ENCODE assay signal across 14 cellular contexts in genomic region chr9:136740971-136741884, GRCh38. TPM values are rescaled to one million over a fixed set of nuclear protein-coding genes. Genes with fewer than 3 reads are reported as not detected.
DNase-seq lines count a peak whose midpoint lies in the region; ATAC-seq and TF ChIP-seq lines count a peak whose summit lies in the region.
"Had no signal": no experiment of that assay in that cellular context is flagged by ENCODE, and none has a peak within 500 bp of the region (broad histone marks: within the 10 kb centered on the region; RNA-seq: fewer than 3 reads in every experiment).

No MANE protein-coding gene starts in this region.

- H3K9me3 ChIP-seq in SK-N-MC (ENCODE audit: low read depth, low read length), result no peaks in the 10 kb centered on the region
- no peaks in the 10 kb centered on the region for H3K9me3 ChIP-seq in gastroesophageal sphincter
- H3K9me3 ChIP-seq in transverse colon, result no peaks in the 10 kb centered on the region
- no peaks in the 10 kb centered on the region for H3K9me3 ChIP-seq in HAP-1

- POLR2A ChIA-PET in activated CD4-positive, alpha-beta T cell treated with anti-CD3 and anti-CD28 coated beads for 36 hours (lab: Charles Lee), result interaction anchor here (0.9 to 1.2 kb wide), 2 partner anchors 13 to 410 kb away, joined by 3 to 6 read pairs; no protein-coding TSS in a partner anchor

- H3K4me1 ChIP-seq in gastroesophageal sphincter, result peaks cover 0 to 19% (median 0%) of the 10 kb centered on the region in 3 donors
- H3K4me1 ChIP-seq in transverse colon, result peaks cover 6 to 21% (median 13%) of the 10 kb centered on the region in 4 donors
- no peaks in the 10 kb centered on the region for H3K4me1 ChIP-seq in HAP-1

- peak overlapping the region; percentile 62 for H3K4me3 ChIP-seq in SK-N-MC
- peak overlapping the region in 1 of 2 donors; percentile 37 for H3K4me3 ChIP-seq in gastroesophageal sphincter
- peak overlapping the region in 1 of 4 donors; percentile 13 for H3K4me3 ChIP-seq in transverse colon
- H3K4me3 ChIP-seq in HAP-1, result no peak overlapping the region
- H3K4me3 ChIP-seq: GM23338 had no signal

- in situ Hi-C loops in transverse colon (cut with MboI; ENCODE audit: low pct_ligation_motif_present in 1 of 4, low pct_unique_long_range_greater_than_20kb in 1 of 4, low sequenced_read_pairs in 3 of 4), result no loop called here
- in situ Hi-C loops in HAP-1 (cut with MboI; ENCODE audit: low sequenced_read_pairs), result no loop called here

- H3K27me3 Mint-ChIP-seq in activated CD4-positive, alpha-beta T cell treated with anti-CD3 and anti-CD28 coated beads for 36 hours, result peaks cover 5% of the 10 kb centered on the region
- H3K27me3 Mint-ChIP-seq in stimulated activated naive B cell treated with anti-CD40 and anti-IgM and Interleukin-4, amounts not matched to agents 10 μg/mL and 1 μg/mL and 100 μg/mL, for 72 hours, result no peaks in the 10 kb centered on the region
- H3K27me3 Mint-ChIP-seq in type B pancreatic cell, result peaks cover 3% of the 10 kb centered on the region

- no peaks in the 10 kb centered on the region for H3K36me3 Mint-ChIP-seq in activated CD4-positive, alpha-beta T cell treated with anti-CD3 and anti-CD28 coated beads for 36 hours (ENCODE audit: low read depth)
- H3K36me3 Mint-ChIP-seq in stimulated activated naive B cell treated with anti-CD40 and anti-IgM and Interleukin-4, amounts not matched to agents 10 μg/mL and 1 μg/mL and 100 μg/mL, for 72 hours, result peaks cover 11 to 15% of the 10 kb centered on the region in 2 donors
- H3K36me3 Mint-ChIP-seq in type B pancreatic cell, result no peaks in the 10 kb centered on the region

- DNase-seq in activated CD4-positive, alpha-beta T cell treated with anti-CD3 and anti-CD28 coated beads for 36 hours, result no peak
- no peak for DNase-seq in activated CD4-positive, alpha-beta T cell treated with anti-CD3 and anti-CD28 coated beads, Interleukin-2, amount 50 U/mL, for 1 hour
- DNase-seq in SK-N-MC (ENCODE audit: low read depth, low spot score) (no peak), transverse colon (no peak), HAP-1 (ENCODE audit: low spot score in 2 of 2) (no peak), type B pancreatic cell (ENCODE audit: extremely low spot score, unreplicated experiment) (no peak)
- no peak for DNase-seq in stimulated activated naive B cell treated with anti-CD40 and anti-IgM and Interleukin-4, amounts not matched to agents 10 μg/mL and 1 μg/mL and 100 μg/mL, for 72 hours
- DNase-seq: ACHN; activated gamma-delta T cell; GDM1; stimulated activated CD4-positive, alpha-beta T cell treated with anti-CD3 and anti-CD28 coated beads, Interleukin-12 subunit alpha, Interleukin-12 subunit beta, amount 100 ng/mL, for 4 hours had no signal

- no CpG with 5 or more reads among the region's 37 CpGs for WGBS in gastroesophageal sphincter (ENCODE audit: low coverage in 1 of 2), 2 donors
- 15% methylated on average over 36 of the region's 37 CpGs; no CpG with 5 or more reads in 1 of the 2 donors for WGBS in transverse colon (ENCODE audit: low coverage in 1 of 2), 2 donors

- no peak for TF ChIP-seq CTCF in gastroesophageal sphincter (IDR thresholded peaks at IDR 0.05)
- TF ChIP-seq CTCF in transverse colon (IDR thresholded peaks at IDR 0.05), result no peak
- no peak for TF ChIP-seq CTCF in type B pancreatic cell (conservative IDR thresholded peaks at IDR 0.05)

- no peak overlapping the region for H3K27ac ChIP-seq in SK-N-MC
- H3K27ac ChIP-seq in gastroesophageal sphincter, result no peak overlapping the region
- H3K27ac ChIP-seq in transverse colon, result peak overlapping the region in 1 of 4 donors; percentile 8
- H3K27ac ChIP-seq: coronary artery had no signal

- no peaks in the 10 kb centered on the region for H3K36me3 ChIP-seq in SK-N-MC (ENCODE audit: insufficient read depth, low read length)
- no peaks in the 10 kb centered on the region for H3K36me3 ChIP-seq in gastroesophageal sphincter
- no peaks in the 10 kb centered on the region for H3K36me3 ChIP-seq in transverse colon
- no peaks in the 10 kb centered on the region for H3K36me3 ChIP-seq in HAP-1 (replicated peaks)

- no peak for ATAC-seq in activated CD4-positive, alpha-beta T cell treated with anti-CD3 and anti-CD28 coated beads for 36 hours
- ATAC-seq in gastroesophageal sphincter, result peak; percentile 25
- peak; percentile 35 to 38 for ATAC-seq in stimulated activated naive B cell treated with anti-CD40 and anti-IgM and Interleukin-4, amounts not matched to agents 10 μg/mL and 1 μg/mL and 100 μg/mL, for 72 hours (replicated peaks)

- CTCF ChIA-PET in activated CD4-positive, alpha-beta T cell treated with anti-CD3 and anti-CD28 coated beads for 36 hours (lab: Charles Lee), result interaction anchor here (0.8 kb wide), 2 partner anchors 12 to 25 kb away, joined by 3 to 5 read pairs; no protein-coding TSS in a partner anchor

- peaks cover 7% of the 10 kb centered on the region for H3K4me1 Mint-ChIP-seq in activated CD4-positive, alpha-beta T cell treated with anti-CD3 and anti-CD28 coated beads for 36 hours
- peaks cover 42 to 57% of the 10 kb centered on the region in 2 donors for H3K4me1 Mint-ChIP-seq in stimulated activated naive B cell treated with anti-CD40 and anti-IgM and Interleukin-4, amounts not matched to agents 10 μg/mL and 1 μg/mL and 100 μg/mL, for 72 hours
- no peaks in the 10 kb centered on the region for H3K4me1 Mint-ChIP-seq in type B pancreatic cell (ENCODE audit: unreplicated experiment)

- peak overlapping the region; percentile 28 for H3K4me3 Mint-ChIP-seq in activated CD4-positive, alpha-beta T cell treated with anti-CD3 and anti-CD28 coated beads for 36 hours
- peak overlapping the region; percentile 81 to 85 for H3K4me3 Mint-ChIP-seq in stimulated activated naive B cell treated with anti-CD40 and anti-IgM and Interleukin-4, amounts not matched to agents 10 μg/mL and 1 μg/mL and 100 μg/mL, for 72 hours
- no peak overlapping the region for H3K4me3 Mint-ChIP-seq in type B pancreatic cell
- H3K4me3 Mint-ChIP-seq: GM23338 had no signal

- TF ChIP-seq POLR2A in gastroesophageal sphincter (IDR thresholded peaks at IDR 0.05) (no peak), transverse colon (IDR thresholded peaks at IDR 0.05) (no peak)

- H3K27me3 ChIP-seq in gastroesophageal sphincter (peaks cover 61% of the 10 kb centered on the region), transverse colon (peaks cover 53% of the 10 kb centered on the region), HAP-1 (ENCODE audit: low read depth) (peaks cover 16% of the 10 kb centered on the region)

- H3K27ac Mint-ChIP-seq in activated CD4-positive, alpha-beta T cell treated with anti-CD3 and anti-CD28 coated beads for 36 hours, result peak overlapping the region; percentile 60
- peak overlapping the region; percentile 93 for H3K27ac Mint-ChIP-seq in stimulated activated naive B cell treated with anti-CD40 and anti-IgM and Interleukin-4, amounts not matched to agents 10 μg/mL and 1 μg/mL and 100 μg/mL, for 72 hours
- H3K27ac Mint-ChIP-seq in type B pancreatic cell, result no peak overlapping the region
- H3K27ac Mint-ChIP-seq: GM23338 had no signal

- no peak for TF ChIP-seq EP300 in gastroesophageal sphincter (IDR thresholded peaks at IDR 0.05)
- no peak for TF ChIP-seq EP300 in transverse colon (IDR thresholded peaks at IDR 0.05; ENCODE audit: low read depth)

- no peaks in the 10 kb centered on the region for H3K9me3 Mint-ChIP-seq in activated CD4-positive, alpha-beta T cell treated with anti-CD3 and anti-CD28 coated beads for 36 hours (ENCODE audit: low read depth)
- no peaks in the 10 kb centered on the region for H3K9me3 Mint-ChIP-seq in stimulated activated naive B cell treated with anti-CD40 and anti-IgM and Interleukin-4, amounts not matched to agents 10 μg/mL and 1 μg/mL and 100 μg/mL, for 72 hours
- no peaks in the 10 kb centered on the region for H3K9me3 Mint-ChIP-seq in type B pancreatic cell
- H3K9me3 Mint-ChIP-seq: GM23338 had no signal

- H3K9ac ChIP-seq in SK-N-MC (ENCODE audit: insufficient read length), result peak overlapping the region; percentile 45

- intact Hi-C loops in activated CD4-positive, alpha-beta T cell treated with anti-CD3 and anti-CD28 coated beads for 36 hours (cut with DNase I, micrococcal nuclease), result no loop called here
- intact Hi-C loops in transverse colon (cut with DNase I; ENCODE audit: low total_unique reads), result no loop called here

RNA-seq across cellular contexts. Expression of gene LCN10, which starts 1.5 kb away (rescaled TPM):
- 1 to 10 TPM in 1 of 2 experiments, under 1 TPM in 1; 0.71 to 1.2 TPM for total RNA-seq in activated CD4-positive, alpha-beta T cell treated with anti-CD3 and anti-CD28 coated beads for 36 hours
- total RNA-seq in gastroesophageal sphincter (10 to 100 TPM in 2 of 4 donors, 1 to 10 TPM in 2; 3.9 to 16.5 (median 9.9) TPM), transverse colon (10 to 100 TPM in 1 of 4 donors, 1 to 10 TPM in 2, under 1 TPM in 1; 0.96 to 33.6 (median 3.3) TPM), type B pancreatic cell (ENCODE audit: low replicate concordance) (not detected in 2 replicates)

RNA-seq across cellular contexts. Expression of gene LCN6, which starts 7.1 kb away (rescaled TPM):
- total RNA-seq in activated CD4-positive, alpha-beta T cell treated with anti-CD3 and anti-CD28 coated beads for 36 hours, result not detected
- total RNA-seq in gastroesophageal sphincter, result 10 to 100 TPM; 16.2 to 31.4 (median 22.7) TPM
- total RNA-seq in transverse colon, result 1 to 10 TPM in 2 of 4 donors, not detected in 2; 1.1 to 2.9 TPM
- total RNA-seq in type B pancreatic cell (ENCODE audit: low replicate concordance), result not detected in 2 replicates
- total RNA-seq: GM23338 had no signal

RNA-seq across cellular contexts. Expression of gene LCN8, which starts 16.8 kb away (rescaled TPM):
- not detected for total RNA-seq in activated CD4-positive, alpha-beta T cell treated with anti-CD3 and anti-CD28 coated beads for 36 hours
- not detected for total RNA-seq in gastroesophageal sphincter
- total RNA-seq in transverse colon, result not detected
- total RNA-seq in type B pancreatic cell (ENCODE audit: low replicate concordance), result not detected in 2 replicates
- total RNA-seq: GM23338 had no signal

RNA-seq across cellular contexts. Expression of gene LCN15, which starts 23.1 kb away (rescaled TPM):
- total RNA-seq in activated CD4-positive, alpha-beta T cell treated with anti-CD3 and anti-CD28 coated beads for 36 hours, result not detected
- total RNA-seq in gastroesophageal sphincter (not detected), transverse colon (10 to 100 TPM in 1 of 4 donors, 1 to 10 TPM in 1, not detected in 2; 6.4 to 11.9 TPM), type B pancreatic cell (ENCODE audit: low replicate concordance) (0.77 and 0.93 TPM in 2 replicates)

RNA-seq across cellular contexts. Expression of gene DIPK1B, which starts 28.9 kb away (rescaled TPM):
- total RNA-seq in activated CD4-positive, alpha-beta T cell treated with anti-CD3 and anti-CD28 coated beads for 36 hours, result under 1 TPM; 0.21 to 0.25 TPM
- total RNA-seq in gastroesophageal sphincter (10 to 100 TPM in 2 of 4 donors, 1 to 10 TPM in 2; 7.8 to 24.4 (median 11.2) TPM), transverse colon (10 to 100 TPM in 1 of 4 donors, 1 to 10 TPM in 3; 3.5 to 12.3 (median 3.9) TPM), type B pancreatic cell (ENCODE audit: low replicate concordance) (40.8 and 48.7 TPM in 2 replicates)

Comparison
In these comparisons a context has a peak if more than half of its experiments do, and no peak if none do; other contexts are left out.
1. RNA of gene LCN6, which starts 7.1 kb away (total RNA-seq): 16.2 to 31.4 TPM in gastroesophageal sphincter; 1.1 to 2.9 TPM in transverse colon, not detected in activated CD4-positive, alpha-beta T cell treated with anti-CD3 and anti-CD28 coated beads for 36 hours and not detected in type B pancreatic cell; every median in the first group is over 4 times any median in the second.